ENCODE assay signal across 9 cellular contexts in genomic region chrX:102018208-102018607, GRCh38.
"Had no signal": no experiment of that assay in that cellular context is flagged by ENCODE, and none has a peak within 500 bp of the region (broad histone marks: within the 10 kb centered on the region; RNA-seq: fewer than 3 reads in every experiment).

No MANE protein-coding gene starts in this region.

- H3K4me3 ChIP-seq: GM23248, GM23338, HAP-1 had no signal

- H3K27ac ChIP-seq: GM23248 had no signal

- H3K36me3 ChIP-seq: HAP-1 had no signal

- H3K27ac Mint-ChIP-seq: GM23338, H9, HFFc6 had no signal

- H3K4me3 Mint-ChIP-seq: GM23338, H9, HFFc6 had no signal

- ATAC-seq: GM23338, HCT116 had no signal

- H3K4me1 Mint-ChIP-seq: GM23338, H9 had no signal

- H3K4me1 ChIP-seq: HAP-1 had no signal

- H3K9me3 ChIP-seq: HAP-1 had no signal

- DNase-seq: GM23248, GOT3, H7, H9, HCEC 1CT, HFFc6 had no signal
